ENCODE assay signal across 17 cellular contexts in the genomic region with DNA sequence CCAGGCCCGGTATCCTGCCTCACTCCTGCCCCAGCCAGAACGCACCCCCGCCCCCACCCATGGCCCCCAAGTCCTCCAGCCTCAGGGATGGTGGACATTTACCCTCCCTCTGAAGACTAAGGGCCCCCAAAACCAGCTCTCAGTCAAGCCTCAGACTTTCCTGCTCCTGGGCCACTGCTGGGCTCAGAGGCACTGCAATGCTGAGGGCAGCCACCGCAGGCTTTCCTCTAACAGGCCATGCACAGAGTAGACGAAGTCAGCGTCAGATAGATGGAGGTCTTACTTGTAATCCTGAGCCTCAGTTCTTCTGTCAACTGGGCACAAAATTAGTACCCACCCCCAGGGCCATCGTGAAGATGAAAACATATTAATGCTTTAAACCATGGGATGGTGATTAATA.
DNase-seq lines count a peak whose midpoint lies in the region; TF ChIP-seq lines count a peak whose summit lies in the region.
"Had no signal": no experiment of that assay in that cellular context is flagged by ENCODE, and none has a peak within 500 bp of the region (broad histone marks: within the 10 kb centered on the region; RNA-seq: fewer than 3 reads in every experiment).

No MANE protein-coding gene starts in this region.

- no peaks in the 10 kb centered on the region for H3K27me3 ChIP-seq in H9 (ENCODE audit: insufficient read depth, low read length)

- H4K20me1 ChIP-seq in H9 (ENCODE audit: control insufficient read depth, insufficient read depth, insufficient read length) = no peaks in the 10 kb centered on the region

- H3K27me3 Mint-ChIP-seq in H9 (ENCODE audit: low read depth) (no peaks in the 10 kb centered on the region), type B pancreatic cell (peaks cover 11% of the 10 kb centered on the region)
- no peaks in the 10 kb centered on the region for H3K27me3 Mint-ChIP-seq in activated naive CD4-positive, alpha-beta T cell treated with anti-CD3 and anti-CD28 coated beads for 36 hours (ENCODE audit: low read depth)
- H3K27me3 Mint-ChIP-seq: CD4-positive, alpha-beta T cell had no signal

- no CpG with 5 or more reads among the region's 7 CpGs for WGBS in H9 (ENCODE audit: extremely low coverage, insufficient read length, low lambda C conversion rate)
- WGBS in lower leg skin, 2 donors = 91 to 98% methylated on average over 7 of the region's 7 CpGs

- H3K4me1 ChIP-seq in H9 (ENCODE audit: insufficient read depth, low read length) = no peaks in the 10 kb centered on the region
- H3K4me1 ChIP-seq: A549, Caco-2 had no signal

- no peak for TF ChIP-seq CTCF in H9 (conservative IDR thresholded peaks at IDR 0.05)
- no peak for TF ChIP-seq CTCF in type B pancreatic cell (conservative IDR thresholded peaks at IDR 0.05)
- TF ChIP-seq CTCF in lower leg skin (IDR thresholded peaks at IDR 0.05) = no peak

- CTCF ChIA-PET in activated naive CD4-positive, alpha-beta T cell treated with anti-CD3 and anti-CD28 coated beads for 36 hours (lab: Charles Lee) = no interaction called here

- no peak overlapping the region for H4K5ac ChIP-seq in H9 (ENCODE audit: insufficient read length, low read depth, low read length)

- no peak overlapping the region for H4K91ac ChIP-seq in H9 (ENCODE audit: insufficient read length, low read depth, low read length)

- no peak overlapping the region for H2BK5ac ChIP-seq in H9 (ENCODE audit: insufficient read length, low read length)

- no peak overlapping the region for H2BK120ac ChIP-seq in H9 (ENCODE audit: low read depth, low read length, poor library complexity, severe bottlenecking)

- no peak overlapping the region for H2BK15ac ChIP-seq in H9 (ENCODE audit: low read depth, low read length)

- no peak overlapping the region for H3K14ac ChIP-seq in H9 (ENCODE audit: insufficient read depth, low read length)

- no peaks in the 10 kb centered on the region for H3K9me3 ChIP-seq in H9 (ENCODE audit: control insufficient read depth, low read depth, low read length)
- H3K9me3 ChIP-seq: A549, Caco-2 had no signal

- H3K23ac ChIP-seq in H9 (ENCODE audit: insufficient read length, low read depth, low read length) = no peak overlapping the region

- no peak overlapping the region for H2BK20ac ChIP-seq in H9 (ENCODE audit: low read depth, low read length, poor library complexity, severe bottlenecking)

- H3K9me3 Mint-ChIP-seq in H9 (no peaks in the 10 kb centered on the region), type B pancreatic cell (no peaks in the 10 kb centered on the region)
- H3K9me3 Mint-ChIP-seq in activated naive CD4-positive, alpha-beta T cell treated with anti-CD3 and anti-CD28 coated beads for 36 hours = no peaks in the 10 kb centered on the region
- H3K9me3 Mint-ChIP-seq: CD4-positive, alpha-beta T cell had no signal

- intact Hi-C loops in lower leg skin (cut with DNase I; ENCODE audit: low total_unique reads) = no loop called here
- intact Hi-C loops in activated naive CD4-positive, alpha-beta T cell treated with anti-CD3 and anti-CD28 coated beads for 36 hours (cut with micrococcal nuclease) = no loop called here

- no peaks in the 10 kb centered on the region for H3K23me2 ChIP-seq in H9 (ENCODE audit: insufficient read length, low read depth, low read length, poor library complexity, severe bottlenecking)

- H3K79me1 ChIP-seq in H9 (ENCODE audit: insufficient read depth, low read depth, low read length, poor library complexity, severe bottlenecking) = no peaks in the 10 kb centered on the region

- no peak overlapping the region for H3K18ac ChIP-seq in H9 (ENCODE audit: insufficient read length, low read depth, low read length)

- no peak overlapping the region for H3K27ac Mint-ChIP-seq in H9
- H3K27ac Mint-ChIP-seq in type B pancreatic cell = no peak overlapping the region
- H3K27ac Mint-ChIP-seq in activated naive CD4-positive, alpha-beta T cell treated with anti-CD3 and anti-CD28 coated beads for 36 hours = no peak overlapping the region
- H3K27ac Mint-ChIP-seq: CD4-positive, alpha-beta T cell had no signal

- no peak overlapping the region for H3K56ac ChIP-seq in H9 (ENCODE audit: insufficient read length, low read depth, low read length)

- no peak overlapping the region for H2BK12ac ChIP-seq in H9 (ENCODE audit: insufficient read length, low read depth, low read length)

- H3K27ac ChIP-seq in H9 (ENCODE audit: insufficient read length, low read depth, low read length) = no peak overlapping the region
- H3K27ac ChIP-seq: 22Rv1, A549, C4-2B had no signal

- no peak overlapping the region for H3K4me3 Mint-ChIP-seq in H9
- H3K4me3 Mint-ChIP-seq in type B pancreatic cell = no peak overlapping the region
- no peak overlapping the region for H3K4me3 Mint-ChIP-seq in activated naive CD4-positive, alpha-beta T cell treated with anti-CD3 and anti-CD28 coated beads for 36 hours
- H3K4me3 Mint-ChIP-seq: CD4-positive, alpha-beta T cell had no signal

- H3T11ph ChIP-seq in H9 (ENCODE audit: low read length) = no peak overlapping the region

- H3K4ac ChIP-seq in H9 (ENCODE audit: low read depth, low read length) = no peak overlapping the region

- no peak overlapping the region for H4K8ac ChIP-seq in H9 (replicated peaks; ENCODE audit: insufficient read length, low read depth, low read length)

- no peaks in the 10 kb centered on the region for H3K36me3 Mint-ChIP-seq in H9 (ENCODE audit: insufficient read depth in 1 of 3, low read depth in 3 of 3)
- H3K36me3 Mint-ChIP-seq in type B pancreatic cell = no peaks in the 10 kb centered on the region
- no peaks in the 10 kb centered on the region for H3K36me3 Mint-ChIP-seq in activated naive CD4-positive, alpha-beta T cell treated with anti-CD3 and anti-CD28 coated beads for 36 hours (ENCODE audit: low read depth)

- no peaks in the 10 kb centered on the region for H3K4me1 Mint-ChIP-seq in H9
- H3K4me1 Mint-ChIP-seq in type B pancreatic cell (ENCODE audit: unreplicated experiment) = no peaks in the 10 kb centered on the region
- H3K4me1 Mint-ChIP-seq in activated naive CD4-positive, alpha-beta T cell treated with anti-CD3 and anti-CD28 coated beads for 36 hours (ENCODE audit: low read depth) = no peaks in the 10 kb centered on the region

- no peak overlapping the region for H3K4me3 ChIP-seq in lower leg skin (ENCODE audit: low read depth, poor library complexity, severe bottlenecking)
- H3K4me3 ChIP-seq: A549 had no signal

- H3K79me2 ChIP-seq in H9 (ENCODE audit: insufficient read depth, low read length) = no peaks in the 10 kb centered on the region

- no peak overlapping the region for H3K9ac ChIP-seq in H9 (ENCODE audit: extremely low read depth, insufficient read length, low read length)

- no peak for TF ChIP-seq POLR2A in lower leg skin (IDR thresholded peaks at IDR 0.05)

- DNase-seq in DMS53 (lab: John Stamatoyannopoulos, UW) (peak; percentile 2), DMS53 treated with DMSO at 0.1 percent for 48 hours (lab: John Stamatoyannopoulos, UW; ENCODE audit: unreplicated experiment) (no peak), H9 (peak; percentile 20), ecto neural progenitor cell (ENCODE audit: low spot score) (peak; percentile 23), type B pancreatic cell (ENCODE audit: extremely low spot score, unreplicated experiment) (peak; percentile 49), lower leg skin (ENCODE audit: low spot score in 2 of 2) (no peak)
- DNase-seq in activated naive CD4-positive, alpha-beta T cell treated with anti-CD3 and anti-CD28 coated beads for 36 hours = no peak
- DNase-seq: AML-193; Caco-2; CD4-positive, alpha-beta T cell; DMS79 treated with DMSO at 0.1 percent for 48 hours; GF-D8; GOT3; H7 had no signal

- no peak overlapping the region for H3K4me2 ChIP-seq in H9 (ENCODE audit: insufficient read depth, insufficient read length, low read length)
- H3K4me2 ChIP-seq: A549 had no signal

- no peak overlapping the region for H2AK5ac ChIP-seq in H9 (ENCODE audit: insufficient read length, low read length)

- H2AFZ ChIP-seq in H9 (ENCODE audit: low read length) = no peak overlapping the region

Comparison
In these comparisons a context has a peak if more than half of its experiments do, and no peak if none do; other contexts are left out.
1. DNase-seq: peak in DMS53 (single experiment), H9 (single experiment), ecto neural progenitor cell (single experiment) and type B pancreatic cell (single experiment); none in DMS53 treated with DMSO at 0.1 percent for 48 hours (single experiment), lower leg skin (0 of 2) and activated naive CD4-positive, alpha-beta T cell treated with anti-CD3 and anti-CD28 coated beads for 36 hours (single experiment).